12 cellular contexts compared by ENCODE assay signal in the genomic region with DNA sequence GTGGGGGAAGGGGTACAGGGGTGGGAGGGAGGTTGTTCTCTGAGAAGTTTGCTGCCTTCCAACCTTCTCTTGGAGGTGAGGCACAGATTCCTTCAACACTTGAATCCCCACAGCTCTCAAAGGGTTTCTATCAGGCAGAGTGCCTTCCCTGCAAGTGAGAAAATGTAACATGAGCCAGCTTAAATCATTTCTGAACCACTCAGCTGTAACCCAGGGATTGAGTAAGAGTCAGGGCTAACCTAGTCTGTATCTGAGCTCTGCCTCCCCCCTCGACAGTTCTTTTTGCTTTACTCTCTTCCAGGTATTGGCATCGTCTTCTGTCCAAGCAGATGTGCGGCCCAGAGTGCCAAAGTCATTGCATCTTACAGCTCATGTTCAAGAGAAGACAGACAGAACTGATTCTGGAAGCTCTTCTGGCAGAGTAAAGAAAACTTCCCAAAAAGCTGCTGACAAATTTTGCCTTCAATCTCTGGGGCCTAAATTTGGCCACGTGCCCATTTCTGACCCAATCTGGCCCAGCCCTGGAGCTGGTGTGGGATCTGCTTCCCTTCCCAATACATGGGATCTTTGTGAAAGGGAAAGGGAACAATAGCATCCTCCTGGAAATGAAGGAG.
A peak's percentile ranks its signal among the peaks of the same experiment; 100 is the strongest.
DNase-seq lines count a peak whose midpoint lies in the region; ATAC-seq and TF ChIP-seq lines count a peak whose summit lies in the region.
"Had no signal": no experiment of that assay in that cellular context is flagged by ENCODE, and none has a peak within 500 bp of the region (broad histone marks: within the 10 kb centered on the region; RNA-seq: fewer than 3 reads in every experiment).

No MANE protein-coding gene starts in this region.

- in situ Hi-C loops in ACHN (cut with HindIII; ENCODE audit: low pct_ligation_motif_present, low pct_unique_long_range_greater_than_20kb, low sequenced_read_pairs): no loop called here

- H3K4me1 Mint-ChIP-seq in HFFc6 (ENCODE audit: low read depth): peaks cover 85% of the 10 kb centered on the region
- H3K4me1 Mint-ChIP-seq in activated CD8-positive, alpha-beta T cell treated with anti-CD3 and anti-CD28 coated beads, Interleukin-2, amount 10 ng/mL, durations not matched to agents 7 days and 5 days (ENCODE audit: low read depth): peaks cover 19% of the 10 kb centered on the region

- H3K27me3 ChIP-seq in gastroesophageal sphincter: no peaks in the 10 kb centered on the region
- H3K27me3 ChIP-seq in SJCRH30: no peaks in the 10 kb centered on the region
- H3K27me3 ChIP-seq: upper lobe of left lung had no signal

- TF ChIP-seq EP300 in gastroesophageal sphincter (IDR thresholded peaks at IDR 0.05): no peak

- no peak for TF ChIP-seq POLR2A in gastroesophageal sphincter (IDR thresholded peaks at IDR 0.05)

- POLR2A ChIA-PET in activated CD8-positive, alpha-beta T cell treated with anti-CD3 and anti-CD28 coated beads, Interleukin-2, amount 10 ng/mL, durations not matched to agents 7 days and 5 days (lab: Charles Lee): interaction anchor here (0.6 to 0.9 kb wide), 2 partner anchors 10 to 173 kb away, joined by 3 read pairs; no protein-coding TSS in a partner anchor

- H3K36me3 ChIP-seq in gastroesophageal sphincter (no peaks in the 10 kb centered on the region), SJCRH30 (no peaks in the 10 kb centered on the region)
- H3K36me3 ChIP-seq: upper lobe of left lung had no signal

- ATAC-seq in gastroesophageal sphincter (peak; percentile 8), HG03457 (IDR thresholded peaks at IDR 0.05; ENCODE audit: unreplicated experiment) (no peak)
- no peak for ATAC-seq in activated CD8-positive, alpha-beta T cell treated with anti-CD3 and anti-CD28 coated beads, Interleukin-2, amount 10 ng/mL, durations not matched to agents 7 days and 5 days

- H3K36me3 Mint-ChIP-seq in HFFc6 (ENCODE audit: low read depth): no peaks in the 10 kb centered on the region
- H3K36me3 Mint-ChIP-seq in activated CD8-positive, alpha-beta T cell treated with anti-CD3 and anti-CD28 coated beads, Interleukin-2, amount 10 ng/mL, durations not matched to agents 7 days and 5 days (ENCODE audit: low read depth): no peaks in the 10 kb centered on the region

- no peaks in the 10 kb centered on the region for H3K9me3 ChIP-seq in gastroesophageal sphincter
- H3K9me3 ChIP-seq in SJCRH30 (replicated peaks): no peaks in the 10 kb centered on the region
- H3K9me3 ChIP-seq: upper lobe of left lung had no signal

- H3K27ac ChIP-seq in gastroesophageal sphincter (no peak overlapping the region), SJCRH30 (no peak overlapping the region)
- H3K27ac ChIP-seq: upper lobe of left lung had no signal

- H3K9me3 Mint-ChIP-seq in HFFc6: no peaks in the 10 kb centered on the region
- no peaks in the 10 kb centered on the region for H3K9me3 Mint-ChIP-seq in activated CD8-positive, alpha-beta T cell treated with anti-CD3 and anti-CD28 coated beads, Interleukin-2, amount 10 ng/mL, durations not matched to agents 7 days and 5 days (ENCODE audit: insufficient read depth)

- DNase-seq in ACHN: peak; percentile 28
- no peak for DNase-seq in HFFc6
- peak; percentile 67 for DNase-seq in amniotic epithelial cell (ENCODE audit: low read depth)
- no peak for DNase-seq in activated CD4-positive, alpha-beta T cell treated with anti-CD3 and anti-CD28 coated beads for 48 hours
- no peak for DNase-seq in SJCRH30
- DNase-seq in activated CD8-positive, alpha-beta T cell treated with anti-CD3 and anti-CD28 coated beads, Interleukin-2, amount 10 ng/mL, durations not matched to agents 7 days and 5 days: no peak
- DNase-seq: activated effector memory CD4-positive, alpha-beta T cell treated with anti-CD3 and anti-CD28 coated beads, Interleukin-2, amount 50 U/mL, for 16 hours; NCI-H82; stimulated activated CD4-positive, alpha-beta T cell treated with anti-CD3 and anti-CD28 coated beads, Interleukin-2, amount 100 ng/mL, for 24 hours; upper lobe of left lung had no signal

- TF ChIP-seq CTCF in HFFc6 (IDR thresholded peaks at IDR 0.05) (no peak), gastroesophageal sphincter (IDR thresholded peaks at IDR 0.05) (no peak)

- no peak overlapping the region for H3K4me3 ChIP-seq in gastroesophageal sphincter
- H3K4me3 ChIP-seq in SJCRH30: no peak overlapping the region
- H3K4me3 ChIP-seq: upper lobe of left lung had no signal

- CTCF ChIA-PET in activated CD8-positive, alpha-beta T cell treated with anti-CD3 and anti-CD28 coated beads, Interleukin-2, amount 10 ng/mL, durations not matched to agents 7 days and 5 days (lab: Charles Lee): interaction anchor here (1.1 to 1.5 kb wide), 2 partner anchors 433 to 435 kb away, joined by 3 read pairs; no protein-coding TSS in a partner anchor

- H3K27ac Mint-ChIP-seq in HFFc6: peak overlapping the region; percentile 71; the same call in 1 of the 2 replicates
- no peak overlapping the region for H3K27ac Mint-ChIP-seq in activated CD8-positive, alpha-beta T cell treated with anti-CD3 and anti-CD28 coated beads, Interleukin-2, amount 10 ng/mL, durations not matched to agents 7 days and 5 days

- 50 to 90% methylated on average over 1 to 2 of the region's 4 CpGs for WGBS in gastroesophageal sphincter (ENCODE audit: low coverage in 1 of 2), 2 donors

- H3K27me3 Mint-ChIP-seq in HFFc6 (ENCODE audit: insufficient read depth): no peaks in the 10 kb centered on the region; the same call in 1 of the 2 replicates
- peaks cover 9% of the 10 kb centered on the region for H3K27me3 Mint-ChIP-seq in activated CD8-positive, alpha-beta T cell treated with anti-CD3 and anti-CD28 coated beads, Interleukin-2, amount 10 ng/mL, durations not matched to agents 7 days and 5 days (ENCODE audit: low read depth)

- H3K4me3 Mint-ChIP-seq in HFFc6: no peak overlapping the region
- no peak overlapping the region for H3K4me3 Mint-ChIP-seq in activated CD8-positive, alpha-beta T cell treated with anti-CD3 and anti-CD28 coated beads, Interleukin-2, amount 10 ng/mL, durations not matched to agents 7 days and 5 days

- H3K4me1 ChIP-seq in gastroesophageal sphincter (peaks cover 5 to 29% (median 20%) of the 10 kb centered on the region in 3 donors), SJCRH30 (no peaks in the 10 kb centered on the region)

Comparison
In these comparisons a context has a peak if more than half of its experiments do, and no peak if none do; other contexts are left out.
1. DNase-seq: peak in ACHN (single experiment) and amniotic epithelial cell (single experiment); none in HFFc6 (single experiment), activated CD4-positive, alpha-beta T cell treated with anti-CD3 and anti-CD28 coated beads for 48 hours (single experiment), SJCRH30 (0 of 2) and activated CD8-positive, alpha-beta T cell treated with anti-CD3 and anti-CD28 coated beads, Interleukin-2, amount 10 ng/mL, durations not matched to agents 7 days and 5 days (single experiment).